In genomic region chr7:130838738-130839137, GRCh38 we compare ENCODE assay signal across 10 cellular contexts.
DNase-seq lines count a peak whose midpoint lies in the region; ATAC-seq lines count a peak whose summit lies in the region.
"Had no signal": no experiment of that assay in that cellular context is flagged by ENCODE, and none has a peak within 500 bp of the region (broad histone marks: within the 10 kb centered on the region; RNA-seq: fewer than 3 reads in every experiment).

No MANE protein-coding gene starts in this region.

- ATAC-seq in activated T-cell treated with anti-CD3 and anti-CD28 coated beads, Interleukin-2, amount 50 U/mL, for 4 hours: peak; percentile 91 to 94
- ATAC-seq in stimulated activated effector memory CD8-positive, alpha-beta T cell treated with anti-CD3 and anti-CD28 coated beads, Interleukin-12 subunit alpha, Interleukin-12 subunit beta, amount 100 ng/mL, for 72 hours: peak; percentile 96
- ATAC-seq: K562 had no signal

- H3K4me3 ChIP-seq in MG63: no peak overlapping the region
- H3K4me3 ChIP-seq: K562 had no signal

- no peak for DNase-seq in activated T-cell treated with anti-CD3 and anti-CD28 coated beads, Interleukin-2, amount 50 U/mL, for 4 hours
- DNase-seq in activated T-cell treated with anti-CD3 and anti-CD28 coated beads for 4 hours (no peak), MG63 (peak; percentile 24), dermis blood vessel endothelial cell (peak; percentile 62), retina (no peak), DMS114 treated with DMSO at 0.1 percent for 48 hours (lab: John Stamatoyannopoulos, UW; ENCODE audit: unreplicated experiment) (no peak), NCI-H345 (lab: John Stamatoyannopoulos, UW) (no peak)
- DNase-seq in stimulated activated effector memory CD8-positive, alpha-beta T cell treated with anti-CD3 and anti-CD28 coated beads, Interleukin-12 subunit alpha, Interleukin-12 subunit beta, amount 100 ng/mL, for 72 hours (ENCODE audit: low spot score in 2 of 2): no peak

- no peak overlapping the region for H3K27ac Mint-ChIP-seq in stimulated activated effector memory CD8-positive, alpha-beta T cell treated with anti-CD3 and anti-CD28 coated beads, Interleukin-12 subunit alpha, Interleukin-12 subunit beta, amount 100 ng/mL, for 72 hours
- H3K27ac Mint-ChIP-seq: CD14-positive monocyte had no signal

- H3K9me3 Mint-ChIP-seq in activated T-cell treated with anti-CD3 and anti-CD28 coated beads, Interleukin-2, amount 50 U/mL, for 4 hours: no peaks in the 10 kb centered on the region
- no peaks in the 10 kb centered on the region for H3K9me3 Mint-ChIP-seq in stimulated activated effector memory CD8-positive, alpha-beta T cell treated with anti-CD3 and anti-CD28 coated beads, Interleukin-12 subunit alpha, Interleukin-12 subunit beta, amount 100 ng/mL, for 72 hours
- H3K9me3 Mint-ChIP-seq: CD14-positive monocyte had no signal

- no peaks in the 10 kb centered on the region for H3K36me3 ChIP-seq in MG63

- H3K9me3 ChIP-seq in MG63: no peaks in the 10 kb centered on the region

- H3K27me3 ChIP-seq in MG63: no peaks in the 10 kb centered on the region

- H3K4me1 Mint-ChIP-seq in activated T-cell treated with anti-CD3 and anti-CD28 coated beads, Interleukin-2, amount 50 U/mL, for 4 hours (ENCODE audit: low read depth): peaks cover 12% of the 10 kb centered on the region
- H3K4me1 Mint-ChIP-seq in stimulated activated effector memory CD8-positive, alpha-beta T cell treated with anti-CD3 and anti-CD28 coated beads, Interleukin-12 subunit alpha, Interleukin-12 subunit beta, amount 100 ng/mL, for 72 hours: peaks cover 26% of the 10 kb centered on the region

- H3K36me3 Mint-ChIP-seq in activated T-cell treated with anti-CD3 and anti-CD28 coated beads, Interleukin-2, amount 50 U/mL, for 4 hours (ENCODE audit: insufficient read depth): no peaks in the 10 kb centered on the region
- peaks cover 3% of the 10 kb centered on the region for H3K36me3 Mint-ChIP-seq in stimulated activated effector memory CD8-positive, alpha-beta T cell treated with anti-CD3 and anti-CD28 coated beads, Interleukin-12 subunit alpha, Interleukin-12 subunit beta, amount 100 ng/mL, for 72 hours
- H3K36me3 Mint-ChIP-seq: CD14-positive monocyte had no signal

- H3K4me3 Mint-ChIP-seq in activated T-cell treated with anti-CD3 and anti-CD28 coated beads, Interleukin-2, amount 50 U/mL, for 4 hours: no peak overlapping the region
- H3K4me3 Mint-ChIP-seq in stimulated activated effector memory CD8-positive, alpha-beta T cell treated with anti-CD3 and anti-CD28 coated beads, Interleukin-12 subunit alpha, Interleukin-12 subunit beta, amount 100 ng/mL, for 72 hours: no peak overlapping the region
- H3K4me3 Mint-ChIP-seq: CD14-positive monocyte had no signal

- peaks cover 33% of the 10 kb centered on the region for H3K27me3 Mint-ChIP-seq in activated T-cell treated with anti-CD3 and anti-CD28 coated beads, Interleukin-2, amount 50 U/mL, for 4 hours (ENCODE audit: low read depth)

Comparison
In these comparisons a context has a peak if more than half of its experiments do, and no peak if none do; other contexts are left out.
1. DNase-seq: peak in MG63 (single experiment) and dermis blood vessel endothelial cell (single experiment); none in activated T-cell treated with anti-CD3 and anti-CD28 coated beads, Interleukin-2, amount 50 U/mL, for 4 hours (single experiment), activated T-cell treated with anti-CD3 and anti-CD28 coated beads for 4 hours (single experiment), stimulated activated effector memory CD8-positive, alpha-beta T cell treated with anti-CD3 and anti-CD28 coated beads, Interleukin-12 subunit alpha, Interleukin-12 subunit beta, amount 100 ng/mL, for 72 hours (0 of 2), retina (single experiment), DMS114 treated with DMSO at 0.1 percent for 48 hours (single experiment) and NCI-H345 (single experiment).